In genomic region chr16:74813109-74813641, GRCh38 we compare ENCODE assay signal across 8 cellular contexts. TPM values are rescaled to one million over a fixed set of nuclear protein-coding genes. Genes with fewer than 3 reads are reported as not detected.
DNase-seq lines count a peak whose midpoint lies in the region; ATAC-seq and TF ChIP-seq lines count a peak whose summit lies in the region.

No MANE protein-coding gene starts in this region.

- intact Hi-C loops in left ventricle myocardium superior (cut with micrococcal nuclease): no loop called here

- DNase-seq in NAMALWA (ENCODE audit: low spot score) (peak; percentile 84), T-helper 1 cell (peak; percentile 29 to 72 (median 49)), amniotic epithelial cell (ENCODE audit: low read depth) (peak; percentile 48), left ventricle myocardium superior (peak; percentile 87), putamen (ENCODE audit: low spot score) (peak; percentile 80), GF-D8 (lab: John Stamatoyannopoulos, UW) (no peak)

- ATAC-seq in HG02571 (IDR thresholded peaks at IDR 0.05; ENCODE audit: unreplicated experiment) (peak; percentile 95), left ventricle myocardium superior (peak; percentile 99)

- TF ChIP-seq CTCF in GM12874 (IDR thresholded peaks at IDR 0.05; ENCODE audit: insufficient read depth, low read depth, low read length): peak; percentile 99

RNA-seq across cellular contexts. Expression of gene FA2H, which starts 38.6 kb away (rescaled TPM):
- 0.50 TPM for total RNA-seq in left ventricle myocardium superior
